In genomic region chr17:38628441-38628840, GRCh38 we compare ENCODE assay signal across 13 cellular contexts. TPM values are rescaled to one million over a fixed set of nuclear protein-coding genes. Genes with fewer than 3 reads are reported as not detected.
DNase-seq lines count a peak whose midpoint lies in the region; ATAC-seq and TF ChIP-seq lines count a peak whose summit lies in the region.
"Had no signal": no experiment of that assay in that cellular context is flagged by ENCODE, and none has a peak within 500 bp of the region (broad histone marks: within the 10 kb centered on the region; RNA-seq: fewer than 3 reads in every experiment).

No MANE protein-coding gene starts in this region.

- TF ChIP-seq POLR2A in breast epithelium (IDR thresholded peaks at IDR 0.05): no peak

- H3K27me3 Mint-ChIP-seq in MCF 10A (ENCODE audit: insufficient read depth, unreplicated experiment) (peaks cover 30% of the 10 kb centered on the region), nephron progenitor cell (ENCODE audit: low read depth, poor library complexity) (peaks cover 16% of the 10 kb centered on the region)

- no peak for ATAC-seq in lower lobe of right lung

- H3K4me3 ChIP-seq in breast epithelium (no peak overlapping the region), lower lobe of right lung (no peak overlapping the region)

- H3K27ac ChIP-seq in breast epithelium (no peak overlapping the region), lower lobe of right lung (no peak overlapping the region)

- H3K27me3 ChIP-seq in breast epithelium (no peaks in the 10 kb centered on the region), lower lobe of right lung (ENCODE audit: low read depth) (peaks cover 1% of the 10 kb centered on the region)

- CTCF ChIA-PET in MCF 10A (lab: Yijun Ruan, JAX): no interaction called here

- H3K4me1 ChIP-seq in breast epithelium (no peaks in the 10 kb centered on the region), lower lobe of right lung (no peaks in the 10 kb centered on the region)

- POLR2A ChIA-PET in MCF 10A (lab: Yijun Ruan, JAX): no interaction called here

- DNase-seq in MCF 10A (ENCODE audit: unreplicated experiment): peak; percentile 18
- DNase-seq in breast epithelium (ENCODE audit: low spot score in 2 of 2): no peak
- peak; percentile 73 for DNase-seq in NCI-H2171 treated with DMSO at 0.1 percent for 48 hours (lab: John Stamatoyannopoulos, UW)
- DNase-seq in cerebellar cortex (ENCODE audit: low spot score): peak; percentile 20
- no peak for DNase-seq in nephron progenitor cell
- DNase-seq in NCI-H2107 (lab: John Stamatoyannopoulos, UW): no peak
- no peak for DNase-seq in lower lobe of right lung
- no peak for DNase-seq in pons (ENCODE audit: low spot score)
- DNase-seq: activated naive CD4-positive, alpha-beta T cell treated with anti-CD3 and anti-CD28 coated beads, Interleukin-2, amount 50 U/mL, for 16 hours; CD4-positive, CD25-positive, alpha-beta regulatory T cell; GOT3; hypothalamus; stimulated activated CD4-positive, alpha-beta T cell treated with anti-CD3 and anti-CD28 coated beads, Interleukin-15, amount 100 ng/mL, for 24 hours had no signal

- H3K36me3 Mint-ChIP-seq in MCF 10A (ENCODE audit: insufficient read depth, unreplicated experiment): no peaks in the 10 kb centered on the region
- no peaks in the 10 kb centered on the region for H3K36me3 Mint-ChIP-seq in nephron progenitor cell (ENCODE audit: low read depth)
- H3K36me3 Mint-ChIP-seq: CD4-positive, CD25-positive, alpha-beta regulatory T cell had no signal

- H3K9me3 ChIP-seq in breast epithelium (no peaks in the 10 kb centered on the region), lower lobe of right lung (no peaks in the 10 kb centered on the region)

- no peak overlapping the region for H3K27ac Mint-ChIP-seq in MCF 10A (ENCODE audit: low read depth, unreplicated experiment)
- no peak overlapping the region for H3K27ac Mint-ChIP-seq in nephron progenitor cell
- H3K27ac Mint-ChIP-seq: CD4-positive, CD25-positive, alpha-beta regulatory T cell had no signal

- BruUV-seq in MCF 10A (replicated peaks; lab: Mats Ljungman, UMichigan): no TSS peak

- no peak for TF ChIP-seq CTCF in MCF 10A (IDR thresholded peaks at IDR 0.05; ENCODE audit: unreplicated experiment)
- TF ChIP-seq CTCF in breast epithelium (IDR thresholded peaks at IDR 0.05): no peak
- no peak for TF ChIP-seq CTCF in nephron progenitor cell (IDR thresholded peaks at IDR 0.05)
- no peak for TF ChIP-seq CTCF in lower lobe of right lung (IDR thresholded peaks at IDR 0.05)

- H3K9me3 Mint-ChIP-seq in MCF 10A (ENCODE audit: unreplicated experiment) (no peaks in the 10 kb centered on the region), nephron progenitor cell (peaks cover 23% of the 10 kb centered on the region)
- H3K9me3 Mint-ChIP-seq: CD4-positive, CD25-positive, alpha-beta regulatory T cell had no signal

- intact Hi-C loops in MCF 10A (cut with micrococcal nuclease) (no loop called here), breast epithelium (cut with DNase I; ENCODE audit: low total_unique reads) (no loop called here), lower lobe of right lung (cut with DNase I) (no loop called here)

- H3K4me1 Mint-ChIP-seq in MCF 10A (ENCODE audit: insufficient read depth, unreplicated experiment): no peaks in the 10 kb centered on the region
- peaks cover 7% of the 10 kb centered on the region for H3K4me1 Mint-ChIP-seq in nephron progenitor cell

- H3K4me3 Mint-ChIP-seq in MCF 10A (ENCODE audit: unreplicated experiment) (no peak overlapping the region), nephron progenitor cell (no peak overlapping the region)
- H3K4me3 Mint-ChIP-seq: CD4-positive, CD25-positive, alpha-beta regulatory T cell had no signal

- H3K36me3 ChIP-seq in breast epithelium (no peaks in the 10 kb centered on the region), lower lobe of right lung (no peaks in the 10 kb centered on the region)

RNA-seq across cellular contexts. Expression of gene SRCIN1, which starts 22.7 kb away (rescaled TPM):
- 5.7 and 8.6 TPM in 2 replicates for total RNA-seq in MCF 10A (2022)
- 10 to 100 TPM in 1 of 3 donors, 1 to 10 TPM in 2; 4.2 to 10.8 (median 8.8) TPM for total RNA-seq in breast epithelium
- total RNA-seq in lower lobe of right lung: 6.6 TPM
- total RNA-seq: CD4-positive, CD25-positive, alpha-beta regulatory T cell had no signal

RNA-seq across cellular contexts. Expression of gene EPOP, which starts 46.3 kb away (rescaled TPM):
- total RNA-seq in MCF 10A (2022) (3.4 and 3.6 TPM in 2 replicates), breast epithelium (1 to 10 TPM; 2.0 to 2.1 (median 2.0) TPM), lower lobe of right lung (1.0 TPM)

Comparison
In these comparisons a context has a peak if more than half of its experiments do, and no peak if none do; other contexts are left out.
1. DNase-seq: peak in MCF 10A (single experiment), NCI-H2171 treated with DMSO at 0.1 percent for 48 hours (single experiment) and cerebellar cortex (single experiment); none in breast epithelium (0 of 2), nephron progenitor cell (single experiment), NCI-H2107 (single experiment), lower lobe of right lung (single experiment) and pons (single experiment).